In the genomic region with DNA sequence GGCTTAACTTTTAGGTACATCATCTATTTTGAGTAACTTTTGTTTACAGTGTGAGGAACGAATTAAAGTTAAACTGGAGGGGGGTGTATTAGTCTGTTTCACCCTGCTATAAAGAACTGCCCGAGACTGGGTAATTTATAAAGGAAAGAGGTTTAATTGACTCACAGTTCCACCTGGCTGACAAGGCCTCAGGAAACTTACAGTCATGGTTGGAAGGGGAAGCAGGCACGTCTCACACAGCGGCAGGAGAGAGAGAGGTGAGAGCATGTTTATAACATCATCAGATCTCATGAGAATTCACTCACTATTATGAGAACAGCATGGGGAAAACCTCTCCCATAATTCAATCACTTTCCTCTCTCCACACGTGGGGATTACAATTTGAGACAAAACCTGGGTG, we compare ENCODE assay signal across 6 cellular contexts.
"Had no signal": no experiment of that assay in that cellular context is flagged by ENCODE, and none has a peak within 500 bp of the region (broad histone marks: within the 10 kb centered on the region; RNA-seq: fewer than 3 reads in every experiment).

No MANE protein-coding gene starts in this region.

- H3K27ac ChIP-seq: HL-60, KMS-11 had no signal

- DNase-seq: IMR-90, KBM-7, KG1 had no signal

- H3K4me3 ChIP-seq: K562 had no signal
